In genomic region chr20:49187330-49188100, GRCh38 we compare ENCODE assay signal across 8 cellular contexts. TPM values are rescaled to one million over a fixed set of nuclear protein-coding genes. Genes with fewer than 3 reads are reported as not detected.
DNase-seq lines count a peak whose midpoint lies in the region; ATAC-seq and TF ChIP-seq lines count a peak whose summit lies in the region.

No MANE protein-coding gene starts in this region.

- H2AFZ ChIP-seq in neuronal stem cell (ENCODE audit: low read length), result peak overlapping the region; percentile 89

- H3K27ac ChIP-seq in esophagus (ENCODE audit: low read depth in 2 of 2, low read length in 1 of 2) (peak overlapping the region; percentile 85 to 96), neuronal stem cell (replicated peaks; ENCODE audit: low read length) (peak overlapping the region; percentile 67)

- no peak overlapping the region for H2BK12ac ChIP-seq in neuronal stem cell (ENCODE audit: low read length)

- intact Hi-C loops in activated CD4-positive, alpha-beta memory T cell treated with anti-CD3 and anti-CD28 coated beads for 36 hours (cut with micrococcal nuclease), result loop anchor here (1.0 kb wide), 4 partner anchors 21 to 141 kb away; partner anchors contain the start of genes CSE1L, DDX27 and ZNFX1

- H3K4me1 ChIP-seq in esophagus (ENCODE audit: control insufficient read depth in 2 of 2, insufficient read depth in 2 of 2, low read length in 1 of 2) (no peaks in the 10 kb centered on the region), neuronal stem cell (ENCODE audit: control insufficient read depth in 2 of 2, insufficient read depth in 1 of 2, low read depth in 1 of 2, low read length in 2 of 2) (peaks cover 0 to 3% of the 10 kb centered on the region in 2 donors)

- peak overlapping the region; percentile 94 for H3K18ac ChIP-seq in neuronal stem cell (ENCODE audit: low read length)

- peak overlapping the region; percentile 93 for H3K23ac ChIP-seq in neuronal stem cell (ENCODE audit: low read depth, low read length, poor library complexity)

- H3K79me1 ChIP-seq in neuronal stem cell (ENCODE audit: low read depth, low read length), result peaks cover 2% of the 10 kb centered on the region

- H3K9me3 Mint-ChIP-seq in IgD-negative memory B cell, result no peaks in the 10 kb centered on the region
- no peaks in the 10 kb centered on the region for H3K9me3 Mint-ChIP-seq in activated CD4-positive, alpha-beta memory T cell treated with anti-CD3 and anti-CD28 coated beads for 36 hours

- H2BK5ac ChIP-seq in neuronal stem cell (ENCODE audit: low read length), result peak overlapping the region; percentile 53

- H3K27ac Mint-ChIP-seq in IgD-negative memory B cell, result peak overlapping the region; percentile 82 to 97 (median 87)
- H3K27ac Mint-ChIP-seq in activated CD4-positive, alpha-beta memory T cell treated with anti-CD3 and anti-CD28 coated beads for 36 hours, result peak overlapping the region; percentile 89

- H2BK15ac ChIP-seq in neuronal stem cell (ENCODE audit: low read length), result no peak overlapping the region

- CTCF ChIA-PET in BJ (lab: Yijun Ruan, JAX), result interaction anchor here (1.0 kb wide), 1 partner anchor 30 kb away, joined by 3 read pairs; no protein-coding TSS in a partner anchor
- CTCF ChIA-PET in activated CD4-positive, alpha-beta memory T cell treated with anti-CD3 and anti-CD28 coated beads for 36 hours (lab: Charles Lee), result interaction anchor here (0.8 to 2.3 kb wide), 6 partner anchors 10 to 55 kb away, joined by 3 to 20 read pairs (median 4); partner anchors contain the start of gene DDX27

- 0% methylated on average over 52 to 58 of the region's 58 CpGs for WGBS in esophagus, 2 donors
- no CpG with 5 or more reads among the region's 58 CpGs for WGBS in neuronal stem cell (ENCODE audit: extremely low coverage in 2 of 2, insufficient read length in 2 of 2, insufficient replicate concordance in 1 of 2), 2 donors

- H2AK5ac ChIP-seq in neuronal stem cell (ENCODE audit: low read depth, low read length), result no peak overlapping the region

- POLR2A ChIA-PET in BJ (lab: Charles Lee), result no interaction called here
- POLR2A ChIA-PET in activated CD4-positive, alpha-beta memory T cell treated with anti-CD3 and anti-CD28 coated beads for 36 hours (lab: Charles Lee), result interaction anchor here (1.1 to 3.8 kb wide), 5 partner anchors 22 to 94 kb away, joined by 3 to 26 read pairs (median 5); no protein-coding TSS in a partner anchor

- H2BK120ac ChIP-seq in neuronal stem cell (ENCODE audit: low read depth, low read length), result peak overlapping the region; percentile 87

- H3K9me3 ChIP-seq in esophagus (ENCODE audit: control insufficient read depth in 2 of 2, insufficient read depth in 1 of 2, low read depth in 1 of 2, low read length in 1 of 2) (no peaks in the 10 kb centered on the region), neuronal stem cell (replicated peaks in 1 of 2; ENCODE audit: control insufficient read depth in 2 of 2, insufficient read depth in 1 of 2, low read depth in 1 of 2, low read length in 2 of 2) (no peaks in the 10 kb centered on the region)

- peak; percentile 49 for ATAC-seq in GM19397 (IDR thresholded peaks at IDR 0.05; ENCODE audit: unreplicated experiment)

- no peak overlapping the region for H4K8ac ChIP-seq in neuronal stem cell (ENCODE audit: low read depth, low read length)

- H3K27me3 Mint-ChIP-seq in IgD-negative memory B cell, result no peaks in the 10 kb centered on the region
- H3K27me3 Mint-ChIP-seq in activated CD4-positive, alpha-beta memory T cell treated with anti-CD3 and anti-CD28 coated beads for 36 hours, result no peaks in the 10 kb centered on the region

- H3K27me3 ChIP-seq in BJ (ENCODE audit: control insufficient read depth, insufficient read depth, low read length) (no peaks in the 10 kb centered on the region), esophagus (ENCODE audit: control insufficient read depth in 1 of 2, insufficient read depth in 2 of 2, low read length in 2 of 2) (no peaks in the 10 kb centered on the region), neuronal stem cell (ENCODE audit: control insufficient read depth in 3 of 3, insufficient read depth in 3 of 3, low read depth in 1 of 3, low read length in 3 of 3) (no peaks in the 10 kb centered on the region)

- H3K9ac ChIP-seq in neuronal stem cell (ENCODE audit: low read depth, low read length, poor library complexity), result peak overlapping the region; percentile 97

- peaks cover 24 to 35% (median 32%) of the 10 kb centered on the region in 3 donors for H3K4me1 Mint-ChIP-seq in IgD-negative memory B cell
- peaks cover 41% of the 10 kb centered on the region for H3K4me1 Mint-ChIP-seq in activated CD4-positive, alpha-beta memory T cell treated with anti-CD3 and anti-CD28 coated beads for 36 hours (ENCODE audit: low read depth)

- no peak overlapping the region for H4K91ac ChIP-seq in neuronal stem cell (ENCODE audit: low read depth, low read length, poor library complexity)

- peak overlapping the region; percentile 89 for H3K14ac ChIP-seq in neuronal stem cell (ENCODE audit: low read length)

- H3K36me3 Mint-ChIP-seq in IgD-negative memory B cell, result no peaks in the 10 kb centered on the region
- peaks cover 12% of the 10 kb centered on the region for H3K36me3 Mint-ChIP-seq in activated CD4-positive, alpha-beta memory T cell treated with anti-CD3 and anti-CD28 coated beads for 36 hours

- TF ChIP-seq CTCF in BJ (IDR thresholded peaks at IDR 0.05; ENCODE audit: insufficient read depth, low read depth, low read length), result no peak

- H3K4ac ChIP-seq in neuronal stem cell (ENCODE audit: low read length), result no peak overlapping the region

- H3K36me3 ChIP-seq in BJ (ENCODE audit: control insufficient read depth, insufficient read depth, low read length) (no peaks in the 10 kb centered on the region), esophagus (ENCODE audit: control insufficient read depth in 2 of 2, insufficient read depth in 2 of 2, low read length in 1 of 2) (no peaks in the 10 kb centered on the region), neuronal stem cell (replicated peaks in 1 of 2; ENCODE audit: control insufficient read depth in 2 of 2, insufficient read depth in 2 of 2, low read length in 2 of 2) (peaks cover 0 to 21% of the 10 kb centered on the region in 2 donors)

- peak overlapping the region; percentile 85 to 96 (median 90) for H3K4me3 Mint-ChIP-seq in IgD-negative memory B cell
- peak overlapping the region; percentile 87 for H3K4me3 Mint-ChIP-seq in activated CD4-positive, alpha-beta memory T cell treated with anti-CD3 and anti-CD28 coated beads for 36 hours

- H3K4me3 ChIP-seq in BJ (ENCODE audit: low read depth, low read length) (peak overlapping the region; percentile 55), esophagus (ENCODE audit: low read depth in 1 of 2, low read length in 2 of 2) (peak overlapping the region; percentile 82 to 86), neuronal stem cell (ENCODE audit: low read length in 2 of 2) (peak overlapping the region; percentile 68 to 99)

- H3K4me2 ChIP-seq in neuronal stem cell (ENCODE audit: insufficient read depth, low read length, poor library complexity, severe bottlenecking), result peak overlapping the region; percentile 63

- DNase-seq in BJ (ENCODE audit: low read depth) (no peak), neuronal stem cell (ENCODE audit: low spot score) (peak; percentile 17), T1000 (lab: John Stamatoyannopoulos, UW) (no peak), NCI-H1436 (lab: John Stamatoyannopoulos, UW) (no peak)
- DNase-seq in activated CD4-positive, alpha-beta memory T cell treated with anti-CD3 and anti-CD28 coated beads for 36 hours, result peak; percentile 58

RNA-seq across cellular contexts. Expression of gene STAU1, which starts 0.6 kb away (rescaled TPM):
- 49.3 and 67.3 TPM in 2 replicates for polyA plus RNA-seq in BJ (2011; rRNA removed)
- polyA minus RNA-seq in BJ (2011; rRNA and poly(A)+ RNA removed), result 41.7 and 41.9 TPM in 2 replicates
- 32.4 TPM for polyA plus RNA-seq in IgD-negative memory B cell
- total RNA-seq in activated CD4-positive, alpha-beta memory T cell treated with anti-CD3 and anti-CD28 coated beads for 36 hours, result 10 to 100 TPM; 59.8 to 62.3 TPM
- polyA plus RNA-seq in esophagus, result 10 to 100 TPM; 19.2 to 30.4 TPM
- polyA plus RNA-seq in neuronal stem cell (2013, experiment 1 of 2), result 86.7 TPM
- polyA plus RNA-seq in neuronal stem cell (2013, experiment 2 of 2), result 88.8 TPM

RNA-seq across cellular contexts. Expression of gene DDX27, which starts 31.7 kb away (rescaled TPM):
- polyA plus RNA-seq in BJ (2011; rRNA removed) (26.3 and 31.9 TPM in 2 replicates), IgD-negative memory B cell (62.8 TPM), esophagus (10 to 100 TPM; 14.2 to 27.0 TPM)
- 19.7 and 30.0 TPM in 2 replicates for polyA minus RNA-seq in BJ (2011; rRNA and poly(A)+ RNA removed)
- total RNA-seq in activated CD4-positive, alpha-beta memory T cell treated with anti-CD3 and anti-CD28 coated beads for 36 hours, result 10 to 100 TPM; 42.8 to 43.5 TPM
- polyA plus RNA-seq in neuronal stem cell (2013, experiment 1 of 2), result 33.9 TPM
- 33.5 TPM for polyA plus RNA-seq in neuronal stem cell (2013, experiment 2 of 2)

Comparison
In these comparisons a context has a peak if more than half of its experiments do, and no peak if none do; other contexts are left out.
1. DNase-seq: peak in activated CD4-positive, alpha-beta memory T cell treated with anti-CD3 and anti-CD28 coated beads for 36 hours (single experiment) and neuronal stem cell (single experiment); none in BJ (single experiment), T1000 (single experiment) and NCI-H1436 (single experiment).
2. Peak in every context shown above with its lines, with median percentiles within 50 percentile points of each other: H3K4me3 ChIP-seq.